11 cellular contexts compared by ENCODE assay signal in the genomic region with DNA sequence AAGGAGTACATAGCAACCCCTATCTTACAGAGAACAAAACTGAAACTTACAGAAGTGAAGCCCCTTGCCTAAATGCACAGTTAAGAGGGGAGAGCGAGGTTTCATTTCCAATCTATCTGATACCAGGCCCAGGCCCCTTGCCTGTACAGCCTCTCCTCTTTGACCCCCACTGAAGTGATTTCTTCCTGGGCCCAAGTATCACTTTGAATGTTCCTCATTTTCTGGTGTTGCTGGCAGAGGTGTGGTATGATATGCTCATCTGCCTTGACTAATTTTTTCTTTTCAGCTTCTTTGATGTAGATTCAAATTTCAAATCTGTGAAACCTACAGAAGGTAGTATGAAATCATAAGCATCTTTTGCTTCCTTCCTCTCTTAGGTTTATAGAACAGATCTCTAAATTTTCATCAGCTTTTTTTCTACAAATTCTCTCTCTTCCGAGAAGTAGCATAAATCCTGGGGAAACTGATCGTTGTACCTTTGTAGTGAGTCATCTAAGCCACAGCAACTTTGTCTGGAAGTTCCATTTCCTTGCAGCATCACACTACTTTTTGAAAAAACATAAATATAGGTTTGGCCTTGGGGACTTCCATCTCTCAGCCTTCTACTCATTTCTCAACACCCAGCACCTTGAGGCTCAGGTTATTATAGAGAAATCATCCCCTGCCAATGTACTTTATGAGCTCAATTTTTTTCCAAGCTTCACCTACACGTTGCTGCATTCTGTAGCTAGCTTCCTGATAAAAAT.
DNase-seq lines count a peak whose midpoint lies in the region; ATAC-seq and TF ChIP-seq lines count a peak whose summit lies in the region.
"Had no signal": no experiment of that assay in that cellular context is flagged by ENCODE, and none has a peak within 500 bp of the region (broad histone marks: within the 10 kb centered on the region; RNA-seq: fewer than 3 reads in every experiment).

No MANE protein-coding gene starts in this region.

- H3K18ac ChIP-seq in trophoblast cell (ENCODE audit: low read length) = no peak overlapping the region

- H2BK12ac ChIP-seq in trophoblast cell (ENCODE audit: low read length) = no peak overlapping the region

- H3K27me3 Mint-ChIP-seq in central memory CD8-positive, alpha-beta T cell = no peaks in the 10 kb centered on the region

- ATAC-seq in GM21515 (IDR thresholded peaks at IDR 0.05; ENCODE audit: unreplicated experiment) (peak; percentile 57), HG03469 (IDR thresholded peaks at IDR 0.05; ENCODE audit: unreplicated experiment) (peak; percentile 87), Right ventricle myocardium inferior (no peak)
- ATAC-seq in central memory CD8-positive, alpha-beta T cell (replicated peaks; ENCODE audit: extremely low read depth, poor library complexity, severe bottlenecking) = no peak
- ATAC-seq: pancreas had no signal

- peak overlapping the region; percentile 54 for H3K4me3 Mint-ChIP-seq in central memory CD8-positive, alpha-beta T cell

- H3K23ac ChIP-seq in trophoblast cell (ENCODE audit: low read length) = no peak overlapping the region

- no peak overlapping the region for H2BK120ac ChIP-seq in trophoblast cell (ENCODE audit: insufficient read depth, low read length, poor library complexity)

- H4K8ac ChIP-seq in trophoblast cell (ENCODE audit: low read depth, low read length) = no peak overlapping the region

- H3K27ac ChIP-seq in WERI-Rb-1 = no peak overlapping the region
- H3K27ac ChIP-seq in trophoblast cell (ENCODE audit: low read depth, low read length) = no peak overlapping the region
- H3K27ac ChIP-seq: pancreas, thoracic aorta had no signal

- H3K27me3 ChIP-seq in WERI-Rb-1 (ENCODE audit: insufficient read depth, low read depth, severe bottlenecking) = no peaks in the 10 kb centered on the region
- H3K27me3 ChIP-seq in trophoblast cell (ENCODE audit: insufficient read depth, low read length) = no peaks in the 10 kb centered on the region
- H3K27me3 ChIP-seq: pancreas had no signal

- H3K9me3 ChIP-seq in WERI-Rb-1 (ENCODE audit: severe bottlenecking) = no peaks in the 10 kb centered on the region
- no peaks in the 10 kb centered on the region for H3K9me3 ChIP-seq in trophoblast cell (ENCODE audit: insufficient read depth, low read depth, low read length)
- H3K9me3 ChIP-seq: pancreas, thoracic aorta had no signal

- H3K79me2 ChIP-seq in trophoblast cell (ENCODE audit: control insufficient read depth, insufficient read depth, low read length, poor library complexity) = no peaks in the 10 kb centered on the region

- H3K9me3 Mint-ChIP-seq in central memory CD8-positive, alpha-beta T cell = no peaks in the 10 kb centered on the region

- H3K4me2 ChIP-seq in trophoblast cell (ENCODE audit: low read length) = no peak overlapping the region

- peaks cover 0 to 2% of the 10 kb centered on the region in 2 experiments for H3K4me1 ChIP-seq in trophoblast cell (ENCODE audit: control insufficient read depth in 1 of 2, insufficient read depth in 2 of 2, low read length in 2 of 2)
- H3K4me1 ChIP-seq: pancreas had no signal

- no peaks in the 10 kb centered on the region for H3K36me3 ChIP-seq in WERI-Rb-1
- no peaks in the 10 kb centered on the region for H3K36me3 ChIP-seq in trophoblast cell (ENCODE audit: control insufficient read depth in 1 of 2, insufficient read depth in 2 of 2, low read length in 2 of 2)
- H3K36me3 ChIP-seq: pancreas, thoracic aorta had no signal

- no peak overlapping the region for H2AFZ ChIP-seq in trophoblast cell (ENCODE audit: insufficient read depth, low read length, poor library complexity)

- peaks cover 23% of the 10 kb centered on the region for H3K4me1 Mint-ChIP-seq in central memory CD8-positive, alpha-beta T cell

- no peak overlapping the region for H2AK5ac ChIP-seq in trophoblast cell (ENCODE audit: low read length)

- peak; percentile 21 for DNase-seq in GM13977 (ENCODE audit: low spot score)
- no peak for DNase-seq in central memory CD8-positive, alpha-beta T cell (ENCODE audit: low spot score in 2 of 2)
- DNase-seq in posterior cingulate gyrus = no peak
- DNase-seq in Right ventricle myocardium inferior (ENCODE audit: missing footprints) = no peak
- no peak for DNase-seq in WERI-Rb-1
- no peak for DNase-seq in trophoblast cell
- DNase-seq: Calu3, pancreas had no signal

- no peaks in the 10 kb centered on the region for H3K36me3 Mint-ChIP-seq in central memory CD8-positive, alpha-beta T cell (ENCODE audit: insufficient read depth)

- in situ Hi-C loops in GM13977 (cut with MboI; ENCODE audit: low pct_unique_long_range_greater_than_20kb, low sequenced_read_pairs, unreplicated experiment) = no loop called here

- H4K12ac ChIP-seq in trophoblast cell (ENCODE audit: low read depth, low read length) = no peak overlapping the region

- no peak overlapping the region for H2BK5ac ChIP-seq in trophoblast cell (ENCODE audit: low read depth, low read length, poor library complexity)

- H3K79me1 ChIP-seq in trophoblast cell (ENCODE audit: low read length) = no peaks in the 10 kb centered on the region

- no peak overlapping the region for H4K91ac ChIP-seq in trophoblast cell (ENCODE audit: low read depth, low read length)

- H3K4me3 ChIP-seq in WERI-Rb-1 (ENCODE audit: low read depth, low read length) = no peak overlapping the region
- H3K4me3 ChIP-seq in trophoblast cell (ENCODE audit: low read depth, low read length) = no peak overlapping the region
- H3K4me3 ChIP-seq: pancreas, thoracic aorta had no signal

- no peak overlapping the region for H3K4ac ChIP-seq in trophoblast cell (ENCODE audit: low read depth, low read length)

- no peak overlapping the region for H3K14ac ChIP-seq in trophoblast cell (ENCODE audit: low read length)

- H3K27ac Mint-ChIP-seq in central memory CD8-positive, alpha-beta T cell (ENCODE audit: low read depth) = peak overlapping the region; percentile 78

- no peak overlapping the region for H3K9ac ChIP-seq in trophoblast cell (ENCODE audit: low read length)

- intact Hi-C loops in posterior cingulate gyrus (cut with DNase I) (no loop called here), Right ventricle myocardium inferior (cut with DNase I) (no loop called here)

- TF ChIP-seq CTCF in GM13977 (IDR thresholded peaks at IDR 0.05; ENCODE audit: extremely low read depth, insufficient read depth, missing control alignments) = no peak
- TF ChIP-seq CTCF in WERI-Rb-1 (IDR thresholded peaks at IDR 0.05; ENCODE audit: low read depth, low read length) = no peak

- WGBS in trophoblast cell (ENCODE audit: extremely low coverage, insufficient coverage, insufficient read length) = no CpG with 5 or more reads among the region's 4 CpGs

Comparison
In these comparisons a context has a peak if more than half of its experiments do, and no peak if none do; other contexts are left out.
1. ATAC-seq: peak in GM21515 (single experiment) and HG03469 (single experiment); none in central memory CD8-positive, alpha-beta T cell (single experiment) and Right ventricle myocardium inferior (single experiment).